In the genomic region with DNA sequence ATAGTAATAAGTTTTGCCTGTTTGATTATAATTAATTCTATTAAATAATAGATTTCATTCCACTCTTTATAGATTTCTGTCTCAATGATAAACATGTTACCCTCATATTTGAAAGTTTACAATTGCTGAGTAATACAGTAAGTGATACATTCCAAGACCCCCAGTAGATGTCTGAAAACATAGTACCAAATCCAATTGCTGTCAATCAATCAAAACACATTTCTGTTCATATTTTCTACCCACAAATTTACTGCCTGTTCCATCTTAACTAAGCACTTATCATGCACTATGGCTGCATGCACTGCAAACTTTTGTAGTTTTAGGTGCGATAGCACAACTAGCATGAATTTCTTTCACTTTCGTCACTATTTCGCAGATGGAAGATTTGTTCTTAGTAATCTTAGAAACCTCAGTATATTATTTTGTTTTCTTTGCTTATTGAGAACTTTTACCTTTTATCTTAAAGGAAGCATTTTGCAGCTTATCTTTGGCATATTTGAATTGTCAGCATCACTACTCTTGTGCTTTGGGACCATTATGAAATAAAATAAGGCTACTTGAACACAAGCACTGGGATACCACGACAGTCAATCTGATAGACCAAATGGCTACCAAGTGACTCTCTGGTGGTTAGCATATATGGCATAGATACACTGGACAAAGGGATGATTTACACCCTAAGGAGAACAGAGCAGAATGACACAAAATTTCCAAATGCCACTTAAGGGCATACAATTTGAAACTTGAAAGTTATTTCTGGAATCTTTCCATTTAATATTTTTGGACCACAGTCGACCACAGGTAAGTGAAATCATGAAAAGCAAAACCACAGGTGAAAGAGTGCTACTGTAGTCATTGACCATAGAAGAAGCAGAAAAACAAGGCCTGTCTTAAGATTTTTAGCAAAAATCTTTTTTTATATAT, we compare ENCODE assay signal across 11 cellular contexts.
A peak's percentile ranks its signal among the peaks of the same experiment; 100 is the strongest.
DNase-seq lines count a peak whose midpoint lies in the region; ATAC-seq, FAIRE-seq and TF ChIP-seq lines count a peak whose summit lies in the region.
"Had no signal": no experiment of that assay in that cellular context is flagged by ENCODE, and none has a peak within 500 bp of the region (broad histone marks: within the 10 kb centered on the region; RNA-seq: fewer than 3 reads in every experiment).

No MANE protein-coding gene starts in this region.

- no peaks in the 10 kb centered on the region for H3K36me3 Mint-ChIP-seq in activated CD8-positive, alpha-beta T cell treated with anti-CD3 and anti-CD28 coated beads for 36 hours (ENCODE audit: low read depth)
- H3K36me3 Mint-ChIP-seq in activated CD8-positive, alpha-beta T cell treated with anti-CD3 and anti-CD28 coated beads, Interleukin-2, amount 10 ng/mL, durations not matched to agents 7 days and 5 days (ENCODE audit: low read depth): no peaks in the 10 kb centered on the region

- no peaks in the 10 kb centered on the region for H3K9me3 ChIP-seq in kidney (ENCODE audit: control insufficient read depth in 1 of 2, low read length in 2 of 2)
- H3K9me3 ChIP-seq: psoas muscle had no signal

- peak overlapping the region; percentile 19 for H3K27ac Mint-ChIP-seq in activated CD8-positive, alpha-beta T cell treated with anti-CD3 and anti-CD28 coated beads for 36 hours
- no peak overlapping the region for H3K27ac Mint-ChIP-seq in activated CD8-positive, alpha-beta T cell treated with anti-CD3 and anti-CD28 coated beads, Interleukin-2, amount 10 ng/mL, durations not matched to agents 7 days and 5 days
- H3K27ac Mint-ChIP-seq: activated B cell treated with CpG ODN at 0.5 μM for 24 hours had no signal

- no peak for DNase-seq in activated CD8-positive, alpha-beta T cell treated with anti-CD3 and anti-CD28 coated beads for 36 hours
- no peak for DNase-seq in activated CD8-positive, alpha-beta T cell treated with anti-CD3 and anti-CD28 coated beads, Interleukin-2, amount 10 ng/mL, durations not matched to agents 7 days and 5 days
- DNase-seq in glomerular visceral epithelial cell (ENCODE audit: extremely low spot score): peak; percentile 48
- no peak for DNase-seq in OCI-M2 (lab: John Stamatoyannopoulos, UW; ENCODE audit: unreplicated experiment)
- DNase-seq in kidney: no peak
- DNase-seq in RKO (ENCODE audit: low spot score): no peak
- DNase-seq: activated B cell treated with CpG ODN at 0.5 μM for 24 hours, psoas muscle had no signal

- peaks cover 10% of the 10 kb centered on the region for H3K4me1 Mint-ChIP-seq in activated CD8-positive, alpha-beta T cell treated with anti-CD3 and anti-CD28 coated beads for 36 hours (ENCODE audit: low read depth)
- no peaks in the 10 kb centered on the region for H3K4me1 Mint-ChIP-seq in activated CD8-positive, alpha-beta T cell treated with anti-CD3 and anti-CD28 coated beads, Interleukin-2, amount 10 ng/mL, durations not matched to agents 7 days and 5 days (ENCODE audit: low read depth)

- ATAC-seq in activated CD8-positive, alpha-beta T cell treated with anti-CD3 and anti-CD28 coated beads for 36 hours: peak; percentile 68
- ATAC-seq in activated CD8-positive, alpha-beta T cell treated with anti-CD3 and anti-CD28 coated beads, Interleukin-2, amount 10 ng/mL, durations not matched to agents 7 days and 5 days: no peak
- ATAC-seq in GM21619 (IDR thresholded peaks at IDR 0.05; ENCODE audit: unreplicated experiment): peak; percentile 81
- ATAC-seq in HG03175 (IDR thresholded peaks at IDR 0.05; ENCODE audit: unreplicated experiment): peak; percentile 83
- ATAC-seq: psoas muscle had no signal

- H3K27ac ChIP-seq in kidney (ENCODE audit: low read depth in 2 of 2, low read length in 2 of 2): no peak overlapping the region
- H3K27ac ChIP-seq: psoas muscle had no signal

- POLR2A ChIA-PET in activated CD8-positive, alpha-beta T cell treated with anti-CD3 and anti-CD28 coated beads for 36 hours (lab: Charles Lee): no interaction called here
- POLR2A ChIA-PET in activated CD8-positive, alpha-beta T cell treated with anti-CD3 and anti-CD28 coated beads, Interleukin-2, amount 10 ng/mL, durations not matched to agents 7 days and 5 days (lab: Charles Lee): interaction anchor here (1.1 kb wide), 1 partner anchor 355 kb away, joined by 3 read pairs; no protein-coding TSS in a partner anchor

- no peak for FAIRE-seq in kidney (lab: Jason Lieb, UNC)

- H3K4me3 ChIP-seq in kidney (ENCODE audit: low read length in 2 of 2): no peak overlapping the region
- H3K4me3 ChIP-seq: psoas muscle had no signal

- no peak overlapping the region for H3K9ac ChIP-seq in kidney (ENCODE audit: low read length in 2 of 2)

- H3K9me3 Mint-ChIP-seq in activated CD8-positive, alpha-beta T cell treated with anti-CD3 and anti-CD28 coated beads for 36 hours: no peaks in the 10 kb centered on the region
- H3K9me3 Mint-ChIP-seq in activated CD8-positive, alpha-beta T cell treated with anti-CD3 and anti-CD28 coated beads, Interleukin-2, amount 10 ng/mL, durations not matched to agents 7 days and 5 days (ENCODE audit: insufficient read depth): no peaks in the 10 kb centered on the region
- H3K9me3 Mint-ChIP-seq: activated B cell treated with CpG ODN at 0.5 μM for 24 hours had no signal

- intact Hi-C loops in activated CD8-positive, alpha-beta T cell treated with anti-CD3 and anti-CD28 coated beads for 36 hours (cut with micrococcal nuclease): no loop called here
- intact Hi-C loops in kidney (cut with DNase I): no loop called here

- H3K27me3 Mint-ChIP-seq in activated CD8-positive, alpha-beta T cell treated with anti-CD3 and anti-CD28 coated beads for 36 hours: peaks cover 2% of the 10 kb centered on the region
- peaks cover 2% of the 10 kb centered on the region for H3K27me3 Mint-ChIP-seq in activated CD8-positive, alpha-beta T cell treated with anti-CD3 and anti-CD28 coated beads, Interleukin-2, amount 10 ng/mL, durations not matched to agents 7 days and 5 days (ENCODE audit: low read depth)

- no peak overlapping the region for H3K4me3 Mint-ChIP-seq in activated CD8-positive, alpha-beta T cell treated with anti-CD3 and anti-CD28 coated beads for 36 hours
- H3K4me3 Mint-ChIP-seq in activated CD8-positive, alpha-beta T cell treated with anti-CD3 and anti-CD28 coated beads, Interleukin-2, amount 10 ng/mL, durations not matched to agents 7 days and 5 days: no peak overlapping the region
- H3K4me3 Mint-ChIP-seq: activated B cell treated with CpG ODN at 0.5 μM for 24 hours had no signal

- no peak for TF ChIP-seq CTCF in activated CD8-positive, alpha-beta T cell treated with anti-CD3 and anti-CD28 coated beads for 36 hours (IDR thresholded peaks at IDR 0.05)
- no peak for TF ChIP-seq CTCF in kidney (IDR thresholded peaks at IDR 0.05; ENCODE audit: borderline replicate concordance, extremely low read depth, insufficient read depth)

- CTCF ChIA-PET in activated CD8-positive, alpha-beta T cell treated with anti-CD3 and anti-CD28 coated beads for 36 hours (lab: Charles Lee): interaction anchor here (1.2 kb wide), 1 partner anchor 77 kb away, joined by 3 read pairs; no protein-coding TSS in a partner anchor
- CTCF ChIA-PET in activated CD8-positive, alpha-beta T cell treated with anti-CD3 and anti-CD28 coated beads, Interleukin-2, amount 10 ng/mL, durations not matched to agents 7 days and 5 days (lab: Charles Lee): no interaction called here

- no peaks in the 10 kb centered on the region for H3K36me3 ChIP-seq in kidney (ENCODE audit: control insufficient read depth in 1 of 2, insufficient read depth in 2 of 2, low read length in 2 of 2)
- H3K36me3 ChIP-seq: brain microvascular endothelial cell had no signal

- H3K4me1 ChIP-seq in kidney (ENCODE audit: control insufficient read depth in 1 of 2, insufficient read depth in 1 of 2, low read depth in 1 of 2, low read length in 2 of 2): peaks cover 0 to 11% of the 10 kb centered on the region in 2 donors
